ENCODE assay signal across 8 cellular contexts in the genomic region with DNA sequence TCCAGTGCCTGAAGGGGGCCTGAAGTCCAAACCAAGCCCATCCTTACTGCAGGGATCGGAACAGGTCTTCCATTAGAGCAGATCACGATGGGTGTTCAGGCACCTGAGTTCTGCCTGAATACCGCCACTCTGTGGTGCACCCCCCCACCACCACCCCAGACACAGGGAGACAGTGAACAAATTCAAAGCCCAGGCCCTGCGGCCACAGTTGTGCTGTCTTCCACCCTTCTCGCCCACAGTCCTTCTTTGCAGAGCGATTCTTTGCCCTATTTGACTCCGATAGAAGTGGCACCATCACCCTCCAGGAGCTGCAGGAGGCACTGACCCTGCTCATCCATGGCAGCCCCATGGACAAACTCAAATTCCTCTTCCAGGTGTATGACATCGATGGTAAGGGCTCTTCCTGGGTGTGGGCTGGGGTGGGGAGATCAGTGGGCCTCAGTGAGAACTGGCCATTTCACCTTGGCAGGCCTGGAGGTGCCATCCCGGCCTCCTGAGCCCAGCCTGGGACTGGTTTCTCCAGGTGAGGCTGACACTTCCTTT. TPM values are rescaled to one million over a fixed set of nuclear protein-coding genes. Genes with fewer than 3 reads are reported as not detected.
"Had no signal": no experiment of that assay in that cellular context is flagged by ENCODE, and none has a peak within 500 bp of the region (broad histone marks: within the 10 kb centered on the region; RNA-seq: fewer than 3 reads in every experiment).

No MANE protein-coding gene starts in this region.

- H3K4me2 ChIP-seq: GM23338 had no signal

- H3K4me3 ChIP-seq: GM23338 had no signal

- DNase-seq: H9, HCEC 1CT, HFFc6 had no signal

- H3K27ac Mint-ChIP-seq: GM23338, H9, HFFc6, IgD-negative memory B cell had no signal

- H3K9me3 Mint-ChIP-seq: GM23338, H9, HFFc6 had no signal

- ATAC-seq: GM23338, HepG2 had no signal

- H3K4me3 Mint-ChIP-seq: GM23338, HFFc6, IgD-negative memory B cell had no signal

- H3K27ac ChIP-seq: HL-60 had no signal

- H2AFZ ChIP-seq: GM23338 had no signal

- H3K36me3 Mint-ChIP-seq: IgD-negative memory B cell had no signal

RNA-seq across cellular contexts. Expression of gene NOX5, which starts 13.6 kb away (rescaled TPM):
- total RNA-seq: H1, HepG2 had no signal
